In the genomic region with DNA sequence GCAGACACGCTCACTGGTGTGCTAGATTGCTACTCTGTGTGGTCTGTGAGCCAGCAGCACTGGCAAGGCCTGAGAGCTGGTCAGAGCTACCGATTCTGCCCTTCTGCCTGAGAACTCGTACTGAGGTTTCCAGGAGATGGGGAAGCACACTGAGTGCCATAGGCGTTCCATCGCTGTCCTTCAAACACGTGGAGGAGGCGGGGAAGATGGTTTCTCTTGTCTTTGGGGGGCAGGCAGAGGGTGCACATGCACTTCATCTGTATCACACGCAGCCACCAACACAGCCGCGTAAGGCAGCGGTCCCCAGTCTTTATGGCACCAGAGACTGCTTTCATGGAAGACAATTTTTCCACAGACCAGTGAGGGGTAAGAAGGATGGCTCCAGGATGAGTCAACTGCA, we compare ENCODE assay signal across 18 cellular contexts. TPM values are rescaled to one million over a fixed set of nuclear protein-coding genes. Genes with fewer than 3 reads are reported as not detected.
DNase-seq lines count a peak whose midpoint lies in the region; ATAC-seq and TF ChIP-seq lines count a peak whose summit lies in the region.
"Had no signal": no experiment of that assay in that cellular context is flagged by ENCODE, and none has a peak within 500 bp of the region (broad histone marks: within the 10 kb centered on the region; RNA-seq: fewer than 3 reads in every experiment).

No MANE protein-coding gene starts in this region.

- no peaks in the 10 kb centered on the region for H3K36me3 ChIP-seq in neuronal stem cell (replicated peaks in 1 of 2; ENCODE audit: control insufficient read depth in 2 of 2, insufficient read depth in 2 of 2, low read length in 2 of 2)

- H3K4me3 ChIP-seq in neuronal stem cell (ENCODE audit: low read length in 2 of 2): no peak overlapping the region
- H3K4me3 ChIP-seq: A549; BLaER1 treated with 17β-estradiol and CSF1 and Interleukin-3, amounts not matched to agents 10 nM and 100 nM had no signal

- no peak overlapping the region for H3K14ac ChIP-seq in neuronal stem cell (ENCODE audit: low read length)

- no peak overlapping the region for H3K4ac ChIP-seq in neuronal stem cell (ENCODE audit: low read length)

- H2BK15ac ChIP-seq in neuronal stem cell (ENCODE audit: low read length): no peak overlapping the region

- H3K4me3 Mint-ChIP-seq in progenitor cell of endocrine pancreas (ENCODE audit: low read depth): no peak overlapping the region
- H3K4me3 Mint-ChIP-seq: B cell; CD4-positive, alpha-beta T cell; CD8-positive, alpha-beta T cell had no signal

- H3K79me1 ChIP-seq in neuronal stem cell (ENCODE audit: low read depth, low read length): peaks cover 4% of the 10 kb centered on the region

- ATAC-seq in GM21528 (IDR thresholded peaks at IDR 0.05; ENCODE audit: low FRiP score, unreplicated experiment): no peak
- ATAC-seq: A549; CD8-positive, alpha-beta T cell had no signal

- H3K27me3 ChIP-seq in neuronal stem cell (ENCODE audit: control insufficient read depth in 3 of 3, insufficient read depth in 3 of 3, low read depth in 1 of 3, low read length in 3 of 3): no peaks in the 10 kb centered on the region
- H3K27me3 ChIP-seq: BLaER1 treated with 17β-estradiol and CSF1 and Interleukin-3, amounts not matched to agents 10 nM and 100 nM had no signal

- H3K23ac ChIP-seq in neuronal stem cell (ENCODE audit: low read depth, low read length, poor library complexity): peak overlapping the region; percentile 75

- H2BK5ac ChIP-seq in neuronal stem cell (ENCODE audit: low read length): no peak overlapping the region

- no peak overlapping the region for H4K91ac ChIP-seq in neuronal stem cell (ENCODE audit: low read depth, low read length, poor library complexity)

- peaks cover 10% of the 10 kb centered on the region for H3K27me3 Mint-ChIP-seq in progenitor cell of endocrine pancreas
- H3K27me3 Mint-ChIP-seq: B cell; CD4-positive, alpha-beta T cell had no signal

- no peak overlapping the region for H3K27ac Mint-ChIP-seq in progenitor cell of endocrine pancreas
- H3K27ac Mint-ChIP-seq: B cell; CD4-positive, alpha-beta T cell; CD8-positive, alpha-beta T cell had no signal

- no peak overlapping the region for H2BK120ac ChIP-seq in neuronal stem cell (ENCODE audit: low read depth, low read length)

- H2AK5ac ChIP-seq in neuronal stem cell (ENCODE audit: low read depth, low read length): peak overlapping the region; percentile 27

- H2AFZ ChIP-seq in neuronal stem cell (ENCODE audit: low read length): no peak overlapping the region

- DNase-seq in activated CD8-positive, alpha-beta memory T cell treated with anti-CD3 and anti-CD28 coated beads for 24 hours: peak; percentile 21
- DNase-seq in activated CD8-positive, alpha-beta memory T cell treated with anti-CD3 and anti-CD28 coated beads, Interleukin-2, amount 50 U/mL, for 48 hours: no peak
- DNase-seq in islet precursor cell (peak; percentile 41), neuronal stem cell (ENCODE audit: low spot score) (no peak), progenitor cell of endocrine pancreas (ENCODE audit: low spot score, unreplicated experiment) (no peak)
- DNase-seq: AML-193; Caco-2; Calu3; CD4-positive, alpha-beta T cell; DMS79 treated with DMSO at 0.1 percent for 48 hours; GF-D8 had no signal

- H3K4me1 Mint-ChIP-seq in progenitor cell of endocrine pancreas (ENCODE audit: low read depth): peaks cover 1% of the 10 kb centered on the region

- H3K4me2 ChIP-seq in neuronal stem cell (ENCODE audit: insufficient read depth, low read length, poor library complexity, severe bottlenecking): no peak overlapping the region
- H3K4me2 ChIP-seq: A549; BLaER1 treated with 17β-estradiol and CSF1 and Interleukin-3, amounts not matched to agents 10 nM and 100 nM had no signal

- no CpG with 5 or more reads among the region's 11 CpGs for WGBS in neuronal stem cell (ENCODE audit: extremely low coverage in 2 of 2, insufficient read length in 2 of 2, insufficient replicate concordance in 1 of 2), 2 donors

- H2BK12ac ChIP-seq in neuronal stem cell (ENCODE audit: low read length): no peak overlapping the region

- H3K18ac ChIP-seq in neuronal stem cell (ENCODE audit: low read length): no peak overlapping the region

- no peak overlapping the region for H3K9ac ChIP-seq in neuronal stem cell (ENCODE audit: low read depth, low read length, poor library complexity)
- H3K9ac ChIP-seq: BLaER1 treated with 17β-estradiol and CSF1 and Interleukin-3, amounts not matched to agents 10 nM and 100 nM had no signal

- TF ChIP-seq CTCF in progenitor cell of endocrine pancreas (IDR thresholded peaks at IDR 0.05; ENCODE audit: unreplicated experiment): no peak

- H3K9me3 ChIP-seq in neuronal stem cell (replicated peaks in 1 of 2; ENCODE audit: control insufficient read depth in 2 of 2, insufficient read depth in 1 of 2, low read depth in 1 of 2, low read length in 2 of 2): no peaks in the 10 kb centered on the region
- H3K9me3 ChIP-seq: A549; BLaER1 treated with 17β-estradiol and CSF1 and Interleukin-3, amounts not matched to agents 10 nM and 100 nM; Caco-2 had no signal

- no peak overlapping the region for H3K27ac ChIP-seq in neuronal stem cell (replicated peaks; ENCODE audit: low read length)
- H3K27ac ChIP-seq: 22Rv1; A549; BLaER1 treated with 17β-estradiol and CSF1 and Interleukin-3, amounts not matched to agents 10 nM and 100 nM; C4-2B had no signal

- H3K9me3 Mint-ChIP-seq in progenitor cell of endocrine pancreas (ENCODE audit: low read depth): no peaks in the 10 kb centered on the region
- H3K9me3 Mint-ChIP-seq: CD4-positive, alpha-beta T cell; CD8-positive, alpha-beta T cell had no signal

- no peaks in the 10 kb centered on the region for H3K36me3 Mint-ChIP-seq in progenitor cell of endocrine pancreas (ENCODE audit: insufficient read depth)

- peak overlapping the region; percentile 24 for H4K8ac ChIP-seq in neuronal stem cell (ENCODE audit: low read depth, low read length)

- no peaks in the 10 kb centered on the region for H3K4me1 ChIP-seq in neuronal stem cell (ENCODE audit: control insufficient read depth in 2 of 2, insufficient read depth in 1 of 2, low read depth in 1 of 2, low read length in 2 of 2)
- H3K4me1 ChIP-seq: A549, Caco-2 had no signal

RNA-seq across cellular contexts. Expression of gene MX1, which starts 23.8 kb away (rescaled TPM):
- 0.91 TPM for polyA plus RNA-seq in neuronal stem cell (2013, experiment 1 of 2)
- polyA plus RNA-seq in neuronal stem cell (2013, experiment 2 of 2): 0.75 TPM
- 2.1 and 2.6 TPM in 2 replicates for total RNA-seq in progenitor cell of endocrine pancreas

RNA-seq across cellular contexts. Expression of gene MX2, which starts 40.4 kb away (rescaled TPM):
- polyA plus RNA-seq in neuronal stem cell (2013, experiment 1 of 2): 3.2 TPM
- polyA plus RNA-seq in neuronal stem cell (2013, experiment 2 of 2): 3.5 TPM
- 0.69 and 0.86 TPM in 2 replicates for total RNA-seq in progenitor cell of endocrine pancreas
- polyA plus RNA-seq: A549 had no signal

Comparison
In these comparisons a context has a peak if more than half of its experiments do, and no peak if none do; other contexts are left out.
1. DNase-seq: peak in activated CD8-positive, alpha-beta memory T cell treated with anti-CD3 and anti-CD28 coated beads for 24 hours (single experiment) and islet precursor cell (single experiment); none in activated CD8-positive, alpha-beta memory T cell treated with anti-CD3 and anti-CD28 coated beads, Interleukin-2, amount 50 U/mL, for 48 hours (single experiment), neuronal stem cell (single experiment) and progenitor cell of endocrine pancreas (single experiment).